In the genomic region with DNA sequence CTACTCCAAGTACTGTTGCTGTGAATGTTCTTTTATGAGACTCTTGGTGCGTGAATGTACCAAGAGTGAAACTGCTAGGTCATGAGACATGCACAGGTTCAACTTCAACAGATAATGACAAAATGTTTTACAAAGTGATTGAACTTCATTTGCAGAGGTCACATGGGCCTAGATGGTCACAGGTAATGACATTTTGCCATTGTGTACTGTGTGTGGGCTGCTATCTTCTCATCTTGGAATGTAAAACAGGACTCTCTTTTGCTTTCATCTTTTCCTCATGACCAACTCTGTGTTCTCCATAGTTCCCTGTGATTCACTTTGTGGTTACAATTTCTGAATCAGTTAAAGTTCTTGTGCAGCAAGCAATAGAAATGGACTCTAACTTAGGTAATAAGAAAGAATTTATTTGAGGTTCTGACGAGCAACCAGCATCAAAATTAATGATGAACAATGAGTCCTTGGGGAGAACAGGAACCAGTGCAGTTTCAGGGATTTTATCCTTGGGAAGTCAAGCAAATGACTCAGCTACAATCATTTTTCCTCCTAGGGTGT, we compare ENCODE assay signal across 12 cellular contexts. TPM values are rescaled to one million over a fixed set of nuclear protein-coding genes. Genes with fewer than 3 reads are reported as not detected.
DNase-seq lines count a peak whose midpoint lies in the region; ATAC-seq and TF ChIP-seq lines count a peak whose summit lies in the region.
"Had no signal": no experiment of that assay in that cellular context is flagged by ENCODE, and none has a peak within 500 bp of the region (broad histone marks: within the 10 kb centered on the region; RNA-seq: fewer than 3 reads in every experiment).

No MANE protein-coding gene starts in this region.

- no peaks in the 10 kb centered on the region for H3K79me1 ChIP-seq in neuronal stem cell (ENCODE audit: low read depth, low read length)

- H3K4me2 ChIP-seq in neuronal stem cell (ENCODE audit: insufficient read depth, low read length, poor library complexity, severe bottlenecking) = no peak overlapping the region
- H3K4me2 ChIP-seq: KMS-11 had no signal

- H3K4me3 ChIP-seq in neuronal stem cell (ENCODE audit: low read length in 2 of 2) = no peak overlapping the region
- H3K4me3 ChIP-seq in CD8-positive, alpha-beta memory T cell (ENCODE audit: low read length) = no peak overlapping the region

- no peak overlapping the region for H3K14ac ChIP-seq in neuronal stem cell (ENCODE audit: low read length)

- peak overlapping the region; percentile 75 for H3K27ac Mint-ChIP-seq in HFFc6
- no peak overlapping the region for H3K27ac Mint-ChIP-seq in CD8-positive, alpha-beta memory T cell
- H3K27ac Mint-ChIP-seq: H9 had no signal

- no peak overlapping the region for H4K91ac ChIP-seq in neuronal stem cell (ENCODE audit: low read depth, low read length, poor library complexity)

- peaks cover 22% of the 10 kb centered on the region for H3K4me1 Mint-ChIP-seq in HFFc6 (ENCODE audit: low read depth)
- no peaks in the 10 kb centered on the region for H3K4me1 Mint-ChIP-seq in CD8-positive, alpha-beta memory T cell

- H2AK5ac ChIP-seq in neuronal stem cell (ENCODE audit: low read depth, low read length) = no peak overlapping the region

- H2BK12ac ChIP-seq in neuronal stem cell (ENCODE audit: low read length) = no peak overlapping the region

- ATAC-seq in SK-N-SH treated with all-trans-retinoic acid at 6 μM for 48 hours = peak; percentile 58

- no peaks in the 10 kb centered on the region for H3K9me3 ChIP-seq in neuronal stem cell (replicated peaks in 1 of 2; ENCODE audit: control insufficient read depth in 2 of 2, insufficient read depth in 1 of 2, low read depth in 1 of 2, low read length in 2 of 2)
- H3K9me3 ChIP-seq in CD8-positive, alpha-beta memory T cell (ENCODE audit: low read length) = no peaks in the 10 kb centered on the region

- POLR2A ChIA-PET in CD8-positive, alpha-beta memory T cell (lab: Charles Lee) = no interaction called here

- no peak overlapping the region for H2BK15ac ChIP-seq in neuronal stem cell (ENCODE audit: low read length)

- H3K4me3 Mint-ChIP-seq in HFFc6 = peak overlapping the region; percentile 61
- no peak overlapping the region for H3K4me3 Mint-ChIP-seq in CD8-positive, alpha-beta memory T cell
- H3K4me3 Mint-ChIP-seq: H9 had no signal

- no peak overlapping the region for H3K4ac ChIP-seq in neuronal stem cell (ENCODE audit: low read length)

- H3K18ac ChIP-seq in neuronal stem cell (ENCODE audit: low read length) = no peak overlapping the region

- CTCF ChIA-PET in CD8-positive, alpha-beta memory T cell (lab: Charles Lee) = no interaction called here

- no peak overlapping the region for H2BK5ac ChIP-seq in neuronal stem cell (ENCODE audit: low read length)

- WGBS in neuronal stem cell (ENCODE audit: extremely low coverage in 2 of 2, insufficient read length in 2 of 2, insufficient replicate concordance in 1 of 2), 2 donors = no CpG with 5 or more reads among the region's 2 CpGs

- H3K27me3 ChIP-seq in neuronal stem cell (ENCODE audit: control insufficient read depth in 3 of 3, insufficient read depth in 3 of 3, low read depth in 1 of 3, low read length in 3 of 3) = no peaks in the 10 kb centered on the region
- H3K27me3 ChIP-seq in CD8-positive, alpha-beta memory T cell (ENCODE audit: insufficient read depth, low read length, poor library complexity, severe bottlenecking) = no peaks in the 10 kb centered on the region

- H3K27ac ChIP-seq in neuronal stem cell (replicated peaks; ENCODE audit: low read length) = no peak overlapping the region
- H3K27ac ChIP-seq in CD8-positive, alpha-beta memory T cell (ENCODE audit: low read depth, low read length) = no peak overlapping the region
- H3K27ac ChIP-seq: KMS-11 had no signal

- no peak overlapping the region for H2AFZ ChIP-seq in neuronal stem cell (ENCODE audit: low read length)

- no peak overlapping the region for H2BK120ac ChIP-seq in neuronal stem cell (ENCODE audit: low read depth, low read length)

- no peak overlapping the region for H3K23ac ChIP-seq in neuronal stem cell (ENCODE audit: low read depth, low read length, poor library complexity)

- no peaks in the 10 kb centered on the region for H3K36me3 ChIP-seq in neuronal stem cell (replicated peaks in 1 of 2; ENCODE audit: control insufficient read depth in 2 of 2, insufficient read depth in 2 of 2, low read length in 2 of 2)
- H3K36me3 ChIP-seq in CD8-positive, alpha-beta memory T cell (ENCODE audit: insufficient read depth, low read length) = no peaks in the 10 kb centered on the region

- no peaks in the 10 kb centered on the region for H3K36me3 Mint-ChIP-seq in HFFc6 (ENCODE audit: low read depth)
- H3K36me3 Mint-ChIP-seq in CD8-positive, alpha-beta memory T cell = no peaks in the 10 kb centered on the region

- no peak overlapping the region for H3K9ac ChIP-seq in neuronal stem cell (ENCODE audit: low read depth, low read length, poor library complexity)
- H3K9ac ChIP-seq: KMS-11 had no signal

- no peaks in the 10 kb centered on the region for H3K9me3 Mint-ChIP-seq in HFFc6
- no peaks in the 10 kb centered on the region for H3K9me3 Mint-ChIP-seq in CD8-positive, alpha-beta memory T cell
- H3K9me3 Mint-ChIP-seq: H9 had no signal

- DNase-seq in GM04504 (ENCODE audit: low read depth) (peak; percentile 76), HFFc6 (peak; percentile 83), myocyte (ENCODE audit: low read depth) (peak; percentile 18), NCI-H2081 treated with DMSO at 0.1 percent for 48 hours (lab: John Stamatoyannopoulos, UW) (no peak), neuronal stem cell (ENCODE audit: low spot score) (no peak), mucosa of gallbladder (ENCODE audit: low spot score) (no peak)
- no peak for DNase-seq in CD8-positive, alpha-beta memory T cell
- DNase-seq: cerebellar nuclear complex, H9, nucleus accumbens had no signal

- no peak overlapping the region for H4K8ac ChIP-seq in neuronal stem cell (ENCODE audit: low read depth, low read length)

- TF ChIP-seq CTCF in HFFc6 (IDR thresholded peaks at IDR 0.05) = no peak

- H3K4me1 ChIP-seq in neuronal stem cell (ENCODE audit: control insufficient read depth in 2 of 2, insufficient read depth in 1 of 2, low read depth in 1 of 2, low read length in 2 of 2) = no peaks in the 10 kb centered on the region
- H3K4me1 ChIP-seq in CD8-positive, alpha-beta memory T cell (ENCODE audit: insufficient read depth, low read length) = no peaks in the 10 kb centered on the region

- no peaks in the 10 kb centered on the region for H3K27me3 Mint-ChIP-seq in HFFc6 (ENCODE audit: insufficient read depth)
- H3K27me3 Mint-ChIP-seq in CD8-positive, alpha-beta memory T cell = peaks cover 2 to 42% of the 10 kb centered on the region in 2 donors

TF ChIP-seq in SK-N-SH treated with all-trans-retinoic acid at 6 μM for 48 hours, 23 proteins besides CTCF, POLR2A, EP300 and RAD21:
- TF ChIP-seq ZFP3 (CRISPR knock-in tag; IDR thresholded peaks at IDR 0.05) = peak; percentile 87
- no peak; the same call in 1 of the 2 replicates for TF ChIP-seq TCF4 (CRISPR knock-in tag; IDR thresholded peaks at IDR 0.05; ENCODE audit: borderline replicate concordance)
- TF ChIP-seq ZC3H10 (CRISPR knock-in tag; IDR thresholded peaks at IDR 0.05) = peak; percentile 91
- TF ChIP-seq, protein P1, sequence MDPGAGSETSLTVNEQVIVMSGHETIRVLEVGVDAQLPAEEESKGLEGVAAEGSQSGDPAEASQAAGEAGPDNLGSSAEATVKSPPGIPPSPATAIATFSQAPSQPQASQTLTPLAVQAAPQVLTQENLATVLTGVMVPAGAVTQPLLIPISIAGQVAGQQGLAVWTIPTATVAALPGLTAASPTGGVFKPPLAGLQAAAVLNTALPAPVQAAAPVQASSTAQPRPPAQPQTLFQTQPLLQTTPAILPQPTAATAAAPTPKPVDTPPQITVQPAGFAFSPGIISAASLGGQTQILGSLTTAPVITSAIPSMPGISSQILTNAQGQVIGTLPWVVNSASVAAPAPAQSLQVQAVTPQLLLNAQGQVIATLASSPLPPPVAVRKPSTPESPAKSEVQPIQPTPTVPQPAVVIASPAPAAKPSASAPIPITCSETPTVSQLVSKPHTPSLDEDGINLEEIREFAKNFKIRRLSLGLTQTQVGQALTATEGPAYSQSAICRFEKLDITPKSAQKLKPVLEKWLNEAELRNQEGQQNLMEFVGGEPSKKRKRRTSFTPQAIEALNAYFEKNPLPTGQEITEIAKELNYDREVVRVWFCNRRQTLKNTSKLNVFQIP (CRISPR knock-in tag; IDR thresholded peaks at IDR 0.05; ENCODE audit: borderline replicate concordance, low read depth) = 0 out of 2 replicates have a peak, but pooled peaks have one; percentile 34

RNA-seq across cellular contexts. Expression of a gene that starts 16.2 kb away (rescaled TPM):
- total RNA-seq in HFFc6 (2021; fragmentation: NEBNext Ultra II Directional; extraction: Animal tissue kit (Norgen Biotek cat#: 25700)) = 10 to 100 TPM; 52.1 to 64.4 (median 60.1) TPM
- 37.5 and 41.0 TPM in 2 replicates for total RNA-seq in myocyte
- 27.7 TPM for polyA plus RNA-seq in myocyte (2012)
- polyA plus RNA-seq in neuronal stem cell (2013, experiment 1 of 2) = 22.6 TPM
- 23.5 TPM for polyA plus RNA-seq in neuronal stem cell (2013, experiment 2 of 2)
- total RNA-seq in CD8-positive, alpha-beta memory T cell = 10 to 100 TPM; 48.0 to 49.8 TPM
- polyA plus RNA-seq in CD8-positive, alpha-beta memory T cell = 95.0 TPM
- total RNA-seq in mucosa of gallbladder = 31.7 TPM

Comparison
In these comparisons a context has a peak if more than half of its experiments do, and no peak if none do; other contexts are left out.
1. DNase-seq: peak in GM04504 (single experiment), HFFc6 (single experiment) and myocyte (single experiment); none in NCI-H2081 treated with DMSO at 0.1 percent for 48 hours (single experiment), neuronal stem cell (single experiment), CD8-positive, alpha-beta memory T cell (0 of 5) and mucosa of gallbladder (single experiment).